8 cellular contexts compared by ENCODE assay signal in genomic region chr13:75423383-75423782, GRCh38.
"Had no signal": no experiment of that assay in that cellular context is flagged by ENCODE, and none has a peak within 500 bp of the region (broad histone marks: within the 10 kb centered on the region; RNA-seq: fewer than 3 reads in every experiment).

No MANE protein-coding gene starts in this region.

- H3K36me3 ChIP-seq: HAP-1 had no signal

- H3K9me3 ChIP-seq: HAP-1 had no signal

- H3K4me3 ChIP-seq: GM23248, HAP-1, K562 had no signal

- H3K27ac ChIP-seq: GM23248 had no signal

- H3K4me1 ChIP-seq: HAP-1 had no signal

- ATAC-seq: HCT116, K562 had no signal

- DNase-seq: GM23248, GOT3, H7, IMR-90, KG1 had no signal

- H2AFZ ChIP-seq: GM23248 had no signal
